13 cellular contexts compared by ENCODE assay signal in genomic region chr5:111398013-111398412, GRCh38.
"Had no signal": no experiment of that assay in that cellular context is flagged by ENCODE, and none has a peak within 500 bp of the region (broad histone marks: within the 10 kb centered on the region; RNA-seq: fewer than 3 reads in every experiment).

No MANE protein-coding gene starts in this region.

- H3K27me3 ChIP-seq: esophagus muscularis mucosa, tibial nerve, vagina had no signal

- H3K4me1 ChIP-seq: esophagus muscularis mucosa, tibial nerve, vagina had no signal

- H3K36me3 Mint-ChIP-seq: immature natural killer cell, naive B cell had no signal

- H3K4me1 Mint-ChIP-seq: immature natural killer cell, naive B cell had no signal

- ATAC-seq: left cardiac atrium, WTC11 had no signal

- FAIRE-seq: colon had no signal

- H3K9me3 Mint-ChIP-seq: naive B cell; T-helper 1 cell treated with Interleukin-12 subunit alpha and Interleukin-12 subunit beta and Interleukin-4 antibody, amounts not matched to agents 30 μg/mL and 1 μg/mL, for 36 hours had no signal

- H3K4me3 Mint-ChIP-seq: immature natural killer cell; naive B cell; T-helper 1 cell treated with Interleukin-12 subunit alpha and Interleukin-12 subunit beta and Interleukin-4 antibody, amounts not matched to agents 30 μg/mL and 1 μg/mL, for 36 hours; WTC11 had no signal

- H3K4me3 ChIP-seq: esophagus muscularis mucosa, lung, tibial nerve, vagina had no signal

- H3K36me3 ChIP-seq: esophagus muscularis mucosa, tibial nerve, vagina had no signal

- H3K27ac Mint-ChIP-seq: immature natural killer cell; naive B cell; T-helper 1 cell treated with Interleukin-12 subunit alpha and Interleukin-12 subunit beta and Interleukin-4 antibody, amounts not matched to agents 30 μg/mL and 1 μg/mL, for 36 hours; WTC11 had no signal

- DNase-seq: activated CD8-positive, alpha-beta memory T cell treated with anti-CD3 and anti-CD28 coated beads, Interleukin-2, amount 50 U/mL, for 48 hours; immature natural killer cell; left cardiac atrium; naive B cell; posterior cingulate gyrus; stimulated activated CD4-positive, alpha-beta T cell treated with anti-CD3 and anti-CD28 coated beads, Interleukin-4, amount 100 ng/mL, for 4 hours had no signal

- H3K9me3 ChIP-seq: tibial nerve, vagina had no signal

- H3K27ac ChIP-seq: esophagus muscularis mucosa, tibial nerve, vagina had no signal
